8 cellular contexts compared by ENCODE assay signal in genomic region chr12:56118688-56119045, GRCh38. TPM values are rescaled to one million over a fixed set of nuclear protein-coding genes. Genes with fewer than 3 reads are reported as not detected.
DNase-seq lines count a peak whose midpoint lies in the region; ATAC-seq and TF ChIP-seq lines count a peak whose summit lies in the region.

No MANE protein-coding gene starts in this region.

- peak overlapping the region; percentile 81 for H3K4me3 ChIP-seq in AG04449 (ENCODE audit: low read depth, low read length)
- H3K4me3 ChIP-seq in right cardiac atrium (ENCODE audit: low read length): peak overlapping the region; percentile 90

- peaks cover 6% of the 10 kb centered on the region for H3K4me1 ChIP-seq in right cardiac atrium (ENCODE audit: control insufficient read depth, insufficient read depth, low read length)

- intact Hi-C loops in right cardiac atrium (cut with DNase I): loop anchor here in 2 of 4 donors (2.0 to 5.0 kb wide), 2 partner anchors 39 to 70 kb away; partner anchors contain the start of genes SMARCC2 (in 2 of the 2) and MYL6 (in 1 of the 2)

- H3K4me1 Mint-ChIP-seq in T-cell: peaks cover 36 to 41% (median 39%) of the 10 kb centered on the region in 3 donors
- H3K4me1 Mint-ChIP-seq in stimulated activated naive CD8-positive, alpha-beta T cell treated with anti-CD3 and anti-CD28 coated beads, Interleukin-15, amount 100 ng/mL, for 72 hours: peaks cover 45% of the 10 kb centered on the region

- no peaks in the 10 kb centered on the region for H3K27me3 ChIP-seq in right cardiac atrium (ENCODE audit: control insufficient read depth, insufficient read depth)

- WGBS in right cardiac atrium: 6% methylated on average over 10 of the region's 10 CpGs

- in situ Hi-C loops in G401 (cut with HindIII; ENCODE audit: low sequenced_read_pairs): loop anchor here (5.0 kb wide), 1 partner anchor 74 kb away; no protein-coding TSS in a partner anchor

- no peaks in the 10 kb centered on the region for H3K9me3 ChIP-seq in right cardiac atrium (ENCODE audit: control insufficient read depth, low read length)

- peak; percentile 5 for ATAC-seq in GM21528 (IDR thresholded peaks at IDR 0.05; ENCODE audit: low FRiP score, unreplicated experiment)
- ATAC-seq in T-cell (replicated peaks in 1 of 4): no peak
- ATAC-seq in right cardiac atrium: peak; percentile 1
- ATAC-seq in stimulated activated naive CD8-positive, alpha-beta T cell treated with anti-CD3 and anti-CD28 coated beads, Interleukin-15, amount 100 ng/mL, for 72 hours: peak; percentile 2

- H3K4me3 Mint-ChIP-seq in T-cell: peak overlapping the region; percentile 94 to 99 (median 94)
- H3K4me3 Mint-ChIP-seq in stimulated activated naive CD8-positive, alpha-beta T cell treated with anti-CD3 and anti-CD28 coated beads, Interleukin-15, amount 100 ng/mL, for 72 hours: peak overlapping the region; percentile 93 to 98

- peaks cover 24% of the 10 kb centered on the region for H3K36me3 Mint-ChIP-seq in T-cell

- POLR2A ChIA-PET in AG04449 (lab: Yijun Ruan, JAX) (interaction anchor here (0.5 to 4.7 kb wide), 19 partner anchors 8 to 396 kb away, joined by 3 to 49 read pairs (median 5); partner anchors contain the start of genes ANKRD52, ESYT1, MYL6 and PA2G4), T-cell (lab: Charles Lee) (interaction anchor here (0.6 to 3.5 kb wide), 9 partner anchors 9 to 220 kb away, joined by 3 to 33 read pairs (median 7); partner anchors contain the start of genes ESYT1 (in 2 of the 2), CNPY2 (in 1 of the 2), IL23A (in 1 of the 2) and RNF41 (in 1 of the 2))

- H3K27ac Mint-ChIP-seq in T-cell: peak overlapping the region; percentile 94 to 97
- H3K27ac Mint-ChIP-seq in stimulated activated naive CD8-positive, alpha-beta T cell treated with anti-CD3 and anti-CD28 coated beads, Interleukin-15, amount 100 ng/mL, for 72 hours: peak overlapping the region; percentile 66 to 97

- H3K27ac ChIP-seq in right cardiac atrium (ENCODE audit: low read length): peak overlapping the region; percentile 95

- no peaks in the 10 kb centered on the region for H3K27me3 Mint-ChIP-seq in T-cell
- no peaks in the 10 kb centered on the region for H3K27me3 Mint-ChIP-seq in stimulated activated naive CD8-positive, alpha-beta T cell treated with anti-CD3 and anti-CD28 coated beads, Interleukin-15, amount 100 ng/mL, for 72 hours

- CTCF ChIA-PET in AG04449 (lab: Yijun Ruan, JAX): interaction anchor here (0.8 to 12.9 kb wide), 36 partner anchors 9 to 379 kb away, joined by 3 to 311 read pairs (median 4); partner anchors contain the start of genes ESYT1, MYL6, PA2G4 and RNF41
- CTCF ChIA-PET in T-cell (lab: Charles Lee): interaction anchor here (0.6 to 4.4 kb wide), 21 partner anchors 8 to 458 kb away, joined by 3 to 65 read pairs (median 5); partner anchors contain the start of genes SMARCC2 (in 2 of the 2), CNPY2 (in 1 of the 2), ESYT1 (in 1 of the 2) and MYL6B (in 1 of the 2)

- no peaks in the 10 kb centered on the region for H3K9me3 Mint-ChIP-seq in T-cell
- H3K9me3 Mint-ChIP-seq in stimulated activated naive CD8-positive, alpha-beta T cell treated with anti-CD3 and anti-CD28 coated beads, Interleukin-15, amount 100 ng/mL, for 72 hours: no peaks in the 10 kb centered on the region

- no peak for DNase-seq in AG04449 (ENCODE audit: low read depth, low spot score)
- no peak for DNase-seq in T-cell
- peak in 1 of 3 donors; percentile 59 for DNase-seq in right cardiac atrium
- no peak for DNase-seq in stimulated activated naive CD8-positive, alpha-beta T cell treated with anti-CD3 and anti-CD28 coated beads, Interleukin-15, amount 100 ng/mL, for 72 hours
- DNase-seq in G401 (ENCODE audit: low spot score): no peak
- DNase-seq in NCI-H187 treated with DMSO at 0.1 percent for 48 hours (lab: John Stamatoyannopoulos, UW): no peak
- no peak for DNase-seq in stimulated activated CD4-positive, alpha-beta T cell treated with anti-CD3 and anti-CD28 coated beads, Interleukin-4, amount 100 ng/mL, for 24 hours

- TF ChIP-seq CTCF in AG04449 (IDR thresholded peaks at IDR 0.05; ENCODE audit: insufficient read depth, low read length, missing control alignments): no peak

RNA-seq across cellular contexts. Expression of gene ZC3H10, which starts 0.6 kb away (rescaled TPM):
- total RNA-seq in T-cell: 10 to 100 TPM in 3 of 5 donors, 1 to 10 TPM in 2; 8.4 to 15.1 (median 11.4) TPM
- 1 to 10 TPM; 6.1 to 8.6 (median 6.7) TPM for total RNA-seq in right cardiac atrium
- polyA plus RNA-seq in right cardiac atrium: 2.7 TPM
- 2.9 and 3.3 TPM in 2 replicates for total RNA-seq in G401 (2014; rRNA removed; shearing (Covaris generic))

RNA-seq across cellular contexts. Expression of gene RPL41, which starts 2.2 kb away (rescaled TPM):
- 1,000 to 10,000 TPM; 4,612 to 5,648 (median 5,133) TPM for total RNA-seq in T-cell
- total RNA-seq in right cardiac atrium: 1,000 to 10,000 TPM; 2,156 to 2,505 (median 2,353) TPM
- 2,026 TPM for polyA plus RNA-seq in right cardiac atrium
- total RNA-seq in G401 (2014; rRNA removed; shearing (Covaris generic)): 3,225 and 5,126 TPM in 2 replicates

RNA-seq across cellular contexts. Expression of gene ESYT1, which starts 9.4 kb away (rescaled TPM):
- total RNA-seq in T-cell: 100 to 1,000 TPM; 181 to 298 (median 276) TPM
- 10 to 100 TPM; 30.7 to 38.5 (median 33.6) TPM for total RNA-seq in right cardiac atrium
- polyA plus RNA-seq in right cardiac atrium: 29.1 TPM
- 108 and 114 TPM in 2 replicates for total RNA-seq in G401 (2014; rRNA removed; shearing (Covaris generic))

RNA-seq across cellular contexts. Expression of gene PA2G4, which starts 14.3 kb away (rescaled TPM):
- total RNA-seq in T-cell (100 to 1,000 TPM in 3 of 5 donors, 10 to 100 TPM in 2; 67.5 to 113 (median 104) TPM), right cardiac atrium (10 to 100 TPM; 65.5 to 77.6 (median 74.2) TPM)
- 73.3 TPM for polyA plus RNA-seq in right cardiac atrium
- 357 and 451 TPM in 2 replicates for total RNA-seq in G401 (2014; rRNA removed; shearing (Covaris generic))

RNA-seq across cellular contexts. Expression of gene MYL6B, which starts 33.7 kb away (rescaled TPM):
- total RNA-seq in T-cell (10 to 100 TPM in 1 of 5 donors, 1 to 10 TPM in 4; 5.9 to 12.4 (median 7.7) TPM), right cardiac atrium (10 to 100 TPM; 48.4 to 74.6 (median 60.2) TPM)
- 65.7 TPM for polyA plus RNA-seq in right cardiac atrium
- 115 and 166 TPM in 2 replicates for total RNA-seq in G401 (2014; rRNA removed; shearing (Covaris generic))

Comparison
In these comparisons a context has a peak if more than half of its experiments do, and no peak if none do; other contexts are left out.
1. ATAC-seq: peak in GM21528 (single experiment), right cardiac atrium (2 of 2) and stimulated activated naive CD8-positive, alpha-beta T cell treated with anti-CD3 and anti-CD28 coated beads, Interleukin-15, amount 100 ng/mL, for 72 hours (single experiment); none in T-cell (0 of 4).